1 cellular context compared by ENCODE assay signal in genomic region chr5:9545959-9546851, GRCh38.
TF ChIP-seq lines count a peak whose summit lies in the region.

Gene SEMA5A, minus strand, starts transcription at chr5:9546075. Its CDS starts 166,129 bp downstream, at chr5:9379946.

TF ChIP-seq in liver, 16 proteins besides CTCF, POLR2A, EP300 and RAD21 (continued from another document):
- no peak for TF ChIP-seq ZBTB33 (IDR thresholded peaks at IDR 0.05)
- peak; percentile 17 for TF ChIP-seq YY1 (IDR thresholded peaks at IDR 0.05)
TF ChIP-seq in liver: peak in this region for 1.
